Comparison of ENCODE assay signal across 22 cellular contexts in the genomic region with DNA sequence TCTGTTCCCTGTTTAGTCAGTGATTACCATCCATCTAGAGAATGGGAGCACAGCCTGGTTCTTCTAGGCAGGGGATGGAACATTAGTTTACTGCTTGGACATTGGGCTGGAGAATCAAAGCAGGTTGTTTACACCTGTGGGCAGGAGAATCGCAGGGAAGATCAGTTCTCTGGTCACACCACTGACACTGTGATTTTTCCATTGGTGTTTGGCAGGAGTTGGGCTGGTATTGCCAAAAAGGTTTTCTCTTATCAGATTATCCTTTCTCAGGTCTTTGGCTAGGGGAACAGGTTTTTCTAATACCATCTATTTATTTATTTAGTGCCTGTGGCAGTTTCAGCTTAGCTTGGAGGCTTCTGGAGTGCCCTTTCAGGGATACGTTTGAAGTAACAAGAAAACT.
"Had no signal": no experiment of that assay in that cellular context is flagged by ENCODE, and none has a peak within 500 bp of the region (broad histone marks: within the 10 kb centered on the region; RNA-seq: fewer than 3 reads in every experiment).

No MANE protein-coding gene starts in this region.

- H3K27me3 ChIP-seq: esophagus muscularis mucosa, foreskin keratinocyte, gastroesophageal sphincter, heart left ventricle, hepatocyte had no signal

- H3K4me3 Mint-ChIP-seq: immature natural killer cell, mesothelial cell of epicardium had no signal

- H3K36me3 ChIP-seq: esophagus muscularis mucosa, gastroesophageal sphincter, heart left ventricle, lower lobe of right lung had no signal

- H3K4me3 ChIP-seq: coronary artery, dorsolateral prefrontal cortex, esophagus muscularis mucosa, gastroesophageal sphincter, heart left ventricle, hepatocyte, lower lobe of right lung, mucosa of descending colon had no signal

- DNase-seq: dermis blood vessel endothelial cell; dorsolateral prefrontal cortex; effector CD4-positive, alpha-beta T cell; effector memory CD4-positive, alpha-beta T cell; foreskin keratinocyte; heart left ventricle; hypothalamus; immature natural killer cell; islet precursor cell; kidney; kidney glomerular epithelial cell; left colon; left ventricle myocardium superior; lower lobe of right lung; mesenchymal stem cell; mucosa of descending colon had no signal

- H3K36me3 Mint-ChIP-seq: immature natural killer cell, mesothelial cell of epicardium had no signal

- H3K27ac Mint-ChIP-seq: immature natural killer cell, mesothelial cell of epicardium had no signal

- H3K4me1 Mint-ChIP-seq: immature natural killer cell, mesothelial cell of epicardium had no signal

- H3K9me3 ChIP-seq: esophagus muscularis mucosa, gastroesophageal sphincter, lower lobe of right lung, mucosa of descending colon had no signal

- ATAC-seq: foreskin keratinocyte, gastroesophageal sphincter, heart left ventricle, left colon, left lobe of liver, left ventricle myocardium superior, lower lobe of right lung, mucosa of descending colon had no signal

- H3K4me1 ChIP-seq: esophagus muscularis mucosa, foreskin keratinocyte, gastroesophageal sphincter, heart left ventricle, lower lobe of right lung had no signal

- H3K27ac ChIP-seq: coronary artery, dorsolateral prefrontal cortex, esophagus muscularis mucosa, foreskin keratinocyte, gastroesophageal sphincter, heart left ventricle, hepatocyte, lower lobe of right lung had no signal
